23 cellular contexts compared by ENCODE assay signal in the genomic region with DNA sequence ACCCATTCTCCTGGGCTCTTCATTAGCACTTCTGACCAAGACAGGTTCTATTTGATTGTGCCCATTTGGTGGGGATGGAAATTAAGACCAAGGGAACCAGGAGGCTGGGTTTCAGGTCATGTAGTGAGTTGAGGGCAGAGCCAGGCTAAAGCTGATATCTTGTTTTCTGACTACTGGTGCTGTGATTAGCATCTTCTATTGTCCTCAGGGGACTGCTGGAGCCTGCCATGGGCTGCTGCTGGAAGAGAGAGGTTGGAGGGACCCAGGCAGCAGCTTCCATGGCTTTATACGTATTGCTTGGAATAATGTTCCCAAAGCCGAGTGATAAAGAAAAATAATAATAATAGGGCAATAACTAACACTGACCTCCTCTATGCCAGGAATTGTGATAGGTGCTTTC.
"Had no signal": no experiment of that assay in that cellular context is flagged by ENCODE, and none has a peak within 500 bp of the region (broad histone marks: within the 10 kb centered on the region; RNA-seq: fewer than 3 reads in every experiment).

No MANE protein-coding gene starts in this region.

- H3K36me3 Mint-ChIP-seq: activated CD4-positive, alpha-beta memory T cell treated with anti-CD3 and anti-CD28 coated beads for 36 hours; activated naive CD8-positive, alpha-beta T cell treated with anti-CD3 and anti-CD28 coated beads, Interleukin-2, amount 10 ng/mL, durations not matched to agents 7 days and 5 days; brain; naive B cell; stimulated activated naive B cell treated with anti-CD40 and anti-IgM and Interleukin-4, amounts not matched to agents 10 μg/mL and 1 μg/mL and 100 μg/mL, for 72 hours had no signal

- H3K4me1 Mint-ChIP-seq: activated naive CD8-positive, alpha-beta T cell treated with anti-CD3 and anti-CD28 coated beads, Interleukin-2, amount 10 ng/mL, durations not matched to agents 7 days and 5 days; naive B cell; stimulated activated naive B cell treated with anti-CD40 and anti-IgM and Interleukin-4, amounts not matched to agents 10 μg/mL and 1 μg/mL and 100 μg/mL, for 72 hours had no signal

- H3K4me2 ChIP-seq: smooth muscle cell had no signal

- H3K4me3 Mint-ChIP-seq: activated CD4-positive, alpha-beta memory T cell treated with anti-CD3 and anti-CD28 coated beads for 36 hours; activated naive CD8-positive, alpha-beta T cell treated with anti-CD3 and anti-CD28 coated beads, Interleukin-2, amount 10 ng/mL, durations not matched to agents 7 days and 5 days; effector memory CD8-positive, alpha-beta T cell; naive B cell; stimulated activated naive B cell treated with anti-CD40 and anti-IgM and Interleukin-4, amounts not matched to agents 10 μg/mL and 1 μg/mL and 100 μg/mL, for 72 hours had no signal

- H3K36me3 ChIP-seq: esophagus squamous epithelium, gastrocnemius medialis, heart left ventricle, lower lobe of right lung, sigmoid colon, upper lobe of left lung had no signal

- H3K27ac ChIP-seq: esophagus squamous epithelium, gastrocnemius medialis, lower lobe of right lung, upper lobe of left lung had no signal

- H3K27me3 Mint-ChIP-seq: brain had no signal

- DNase-seq: activated CD4-positive, alpha-beta memory T cell treated with anti-CD3 and anti-CD28 coated beads for 36 hours; activated CD4-positive, alpha-beta T cell treated with anti-CD3 and anti-CD28 coated beads for 48 hours; activated naive CD4-positive, alpha-beta T cell treated with Interleukin-2 at 50 U/mL for 16 hours; activated naive CD8-positive, alpha-beta T cell treated with anti-CD3 and anti-CD28 coated beads, Interleukin-2, amount 10 ng/mL, durations not matched to agents 7 days and 5 days; activated T-cell treated with anti-CD3 and anti-CD28 coated beads, Interleukin-2, amount 50 U/mL, for 48 hours; effector memory CD8-positive, alpha-beta T cell; esophagus squamous epithelium; mesendoderm; naive B cell; stimulated activated CD4-positive, alpha-beta T cell treated with anti-CD3 and anti-CD28 coated beads, Interleukin-15, amount 100 ng/mL, for 24 hours; stimulated activated CD8-positive, alpha-beta memory T cell treated with anti-CD3 and anti-CD28 coated beads, Interleukin-4, amount 100 ng/mL, for 48 hours; stimulated activated naive B cell treated with anti-CD40 and anti-IgM and Interleukin-4, amounts not matched to agents 10 μg/mL and 1 μg/mL and 100 μg/mL, for 72 hours had no signal

- H3K9me3 Mint-ChIP-seq: activated CD4-positive, alpha-beta memory T cell treated with anti-CD3 and anti-CD28 coated beads for 36 hours; activated naive CD8-positive, alpha-beta T cell treated with anti-CD3 and anti-CD28 coated beads, Interleukin-2, amount 10 ng/mL, durations not matched to agents 7 days and 5 days; brain; neural crest cell; stimulated activated naive B cell treated with anti-CD40 and anti-IgM and Interleukin-4, amounts not matched to agents 10 μg/mL and 1 μg/mL and 100 μg/mL, for 72 hours had no signal

- H3K9me3 ChIP-seq: esophagus squamous epithelium, gastrocnemius medialis, heart left ventricle, lower lobe of right lung, sigmoid colon, testis, upper lobe of left lung had no signal

- H3K27me3 ChIP-seq: dorsolateral prefrontal cortex, esophagus squamous epithelium, gastrocnemius medialis, heart left ventricle, sigmoid colon, testis, upper lobe of left lung had no signal

- H3K4me3 ChIP-seq: dorsolateral prefrontal cortex, esophagus squamous epithelium, gastrocnemius medialis, heart left ventricle, lower lobe of right lung, sigmoid colon, smooth muscle cell, testis, upper lobe of left lung had no signal

- ATAC-seq: effector memory CD8-positive, alpha-beta T cell; gastrocnemius medialis; left colon; stimulated activated naive B cell treated with anti-CD40 and anti-IgM and Interleukin-4, amounts not matched to agents 10 μg/mL and 1 μg/mL and 100 μg/mL, for 72 hours had no signal

- H3K27ac Mint-ChIP-seq: activated CD4-positive, alpha-beta memory T cell treated with anti-CD3 and anti-CD28 coated beads for 36 hours; activated naive CD8-positive, alpha-beta T cell treated with anti-CD3 and anti-CD28 coated beads, Interleukin-2, amount 10 ng/mL, durations not matched to agents 7 days and 5 days; effector memory CD8-positive, alpha-beta T cell; naive B cell; stimulated activated naive B cell treated with anti-CD40 and anti-IgM and Interleukin-4, amounts not matched to agents 10 μg/mL and 1 μg/mL and 100 μg/mL, for 72 hours had no signal
